In genomic region chr5:98301567-98301966, GRCh38 we compare ENCODE assay signal across 28 cellular contexts.
DNase-seq lines count a peak whose midpoint lies in the region; ATAC-seq and TF ChIP-seq lines count a peak whose summit lies in the region.
"Had no signal": no experiment of that assay in that cellular context is flagged by ENCODE, and none has a peak within 500 bp of the region (broad histone marks: within the 10 kb centered on the region; RNA-seq: fewer than 3 reads in every experiment).

No MANE protein-coding gene starts in this region.

- H3K27ac ChIP-seq in DND-41 (ENCODE audit: low read length) (no peak overlapping the region), neural progenitor cell (no peak overlapping the region)
- H3K27ac ChIP-seq: GM23248, prostate gland, thyroid gland had no signal

- H3K4me3 ChIP-seq in DND-41 (ENCODE audit: low read depth in 1 of 2, low read length in 2 of 2) (no peak overlapping the region), neural progenitor cell (no peak overlapping the region)
- H3K4me3 ChIP-seq: GM23248, MG63, prostate gland, thyroid gland had no signal

- H3K36me3 ChIP-seq in DND-41 (ENCODE audit: insufficient read depth, low read length) (no peaks in the 10 kb centered on the region), neural progenitor cell (no peaks in the 10 kb centered on the region)
- H3K36me3 ChIP-seq: MG63, prostate gland, thyroid gland had no signal

- H3K36me3 Mint-ChIP-seq in WTC11 = no peaks in the 10 kb centered on the region
- no peaks in the 10 kb centered on the region for H3K36me3 Mint-ChIP-seq in neural progenitor cell
- H3K36me3 Mint-ChIP-seq: activated CD4-positive, alpha-beta memory T cell treated with anti-CD3 and anti-CD28 coated beads for 36 hours; natural killer cell had no signal

- H3K4me1 ChIP-seq in DND-41 (ENCODE audit: insufficient read depth, low read length) = peaks cover 10% of the 10 kb centered on the region
- no peaks in the 10 kb centered on the region for H3K4me1 ChIP-seq in neural progenitor cell
- H3K4me1 ChIP-seq: prostate gland, thyroid gland had no signal

- H3K27me3 Mint-ChIP-seq in WTC11 (ENCODE audit: low read depth) (no peaks in the 10 kb centered on the region), neural progenitor cell (ENCODE audit: insufficient read depth, low read depth) (no peaks in the 10 kb centered on the region)
- H3K27me3 Mint-ChIP-seq: activated T-cell treated with anti-CD3 and anti-CD28 coated beads, Interleukin-2, amount 50 U/mL, for 24 hours had no signal

- POLR2A ChIA-PET in WTC11 (lab: Charles Lee) = no interaction called here

- H3K9ac ChIP-seq in DND-41 (ENCODE audit: low read depth, low read length) = no peak overlapping the region
- H3K9ac ChIP-seq in neural progenitor cell = no peak overlapping the region
- H3K9ac ChIP-seq: GM23248 had no signal

- H4K20me1 ChIP-seq in DND-41 (ENCODE audit: insufficient read depth, low read length) (no peaks in the 10 kb centered on the region), neural progenitor cell (ENCODE audit: low read depth) (no peaks in the 10 kb centered on the region)

- H3F3A ChIP-seq in neural progenitor cell (ENCODE audit: low read depth) = no peaks in the 10 kb centered on the region

- ATAC-seq in DND-41 (ENCODE audit: insufficient read depth, low read depth) (no peak), WTC11 (no peak; the same call in 1 of the 2 replicates), esophagus mucosa (no peak)
- ATAC-seq: natural killer cell, T-helper 17 cell had no signal

- DNase-seq in DND-41 = no peak
- DNase-seq in WTC11 (ENCODE audit: low spot score) = no peak
- DNase-seq in iPS DF 19.7 (ENCODE audit: low read depth, low spot score) = peak; percentile 5
- no peak for DNase-seq in neural progenitor cell (ENCODE audit: low spot score)
- DNase-seq in ecto neural progenitor cell (ENCODE audit: low spot score) = no peak
- no peak for DNase-seq in UCSD-AML1 (lab: John Stamatoyannopoulos, UW; ENCODE audit: unreplicated experiment)
- no peak for DNase-seq in T-helper 9 cell
- DNase-seq: activated CD4-positive, alpha-beta memory T cell treated with anti-CD3 and anti-CD28 coated beads for 36 hours; activated CD4-positive, CD25-positive, alpha-beta regulatory T cell; activated naive CD4-positive, alpha-beta T cell treated with Interleukin-2 at 50 U/mL for 16 hours; activated T-cell treated with anti-CD3 and anti-CD28 coated beads, Interleukin-2, amount 50 U/mL, for 24 hours; DMS153; effector memory CD4-positive, alpha-beta T cell; GF-D8; GM23248; MG63; natural killer cell; NCI-H146; NCI-H526 treated with DMSO at 0.1 percent for 48 hours; OCI-M1; SHP77; small intestine; stimulated activated CD4-positive, alpha-beta T cell treated with anti-CD3 and anti-CD28 coated beads, Interleukin-2, amount 100 ng/mL, for 48 hours; stimulated activated naive CD4-positive, alpha-beta T cell treated with Interleukin-2 at 50 U/mL for 16 hours; T-helper 17 cell; thyroid gland had no signal

- TF ChIP-seq CTCF in DND-41 (IDR thresholded peaks at IDR 0.05; ENCODE audit: borderline replicate concordance, extremely low read depth, low read length, poor library complexity, severe bottlenecking) = no peak
- TF ChIP-seq CTCF in WTC11 (IDR thresholded peaks at IDR 0.05) = no peak
- no peak for TF ChIP-seq CTCF in neural progenitor cell (IDR thresholded peaks at IDR 0.05)

- no peaks in the 10 kb centered on the region for H3K27me3 ChIP-seq in DND-41 (ENCODE audit: insufficient read depth, low read length, poor library complexity)
- no peaks in the 10 kb centered on the region for H3K27me3 ChIP-seq in neural progenitor cell
- H3K27me3 ChIP-seq: MG63, thyroid gland had no signal

- H3K4me3 Mint-ChIP-seq in WTC11 (no peak overlapping the region), neural progenitor cell (no peak overlapping the region)
- H3K4me3 Mint-ChIP-seq: activated CD4-positive, alpha-beta memory T cell treated with anti-CD3 and anti-CD28 coated beads for 36 hours; activated T-cell treated with anti-CD3 and anti-CD28 coated beads, Interleukin-2, amount 50 U/mL, for 24 hours; natural killer cell; T-helper 17 cell had no signal

- H2AFZ ChIP-seq in DND-41 (ENCODE audit: low read depth, low read length) (peak overlapping the region; percentile 38), neural progenitor cell (replicated peaks) (peak overlapping the region; percentile 30)
- H2AFZ ChIP-seq: GM23248 had no signal

- H3K27ac Mint-ChIP-seq in WTC11 (peak overlapping the region; percentile 87), neural progenitor cell (no peak overlapping the region)
- H3K27ac Mint-ChIP-seq: activated CD4-positive, alpha-beta memory T cell treated with anti-CD3 and anti-CD28 coated beads for 36 hours; activated T-cell treated with anti-CD3 and anti-CD28 coated beads, Interleukin-2, amount 50 U/mL, for 24 hours; natural killer cell; T-helper 17 cell had no signal

- CTCF ChIA-PET in WTC11 (lab: Charles Lee) = no interaction called here

- H3K4me2 ChIP-seq in DND-41 (ENCODE audit: insufficient read depth, low read length) (no peak overlapping the region), neural progenitor cell (no peak overlapping the region)

- no peaks in the 10 kb centered on the region for H3K79me2 ChIP-seq in DND-41 (ENCODE audit: insufficient read depth, low read length)
- H3K79me2 ChIP-seq in neural progenitor cell (ENCODE audit: low read depth) = no peaks in the 10 kb centered on the region

- peaks cover 15% of the 10 kb centered on the region for H3K4me1 Mint-ChIP-seq in WTC11
- peaks cover 9% of the 10 kb centered on the region for H3K4me1 Mint-ChIP-seq in neural progenitor cell
- H3K4me1 Mint-ChIP-seq: natural killer cell, T-helper 17 cell had no signal

- H3K9me3 Mint-ChIP-seq in WTC11 = no peaks in the 10 kb centered on the region
- no peaks in the 10 kb centered on the region for H3K9me3 Mint-ChIP-seq in neural progenitor cell
- H3K9me3 Mint-ChIP-seq: activated CD4-positive, alpha-beta memory T cell treated with anti-CD3 and anti-CD28 coated beads for 36 hours; activated T-cell treated with anti-CD3 and anti-CD28 coated beads, Interleukin-2, amount 50 U/mL, for 24 hours had no signal

- H3K9me3 ChIP-seq in DND-41 (ENCODE audit: insufficient read depth, low read length, severe bottlenecking) (no peaks in the 10 kb centered on the region), neural progenitor cell (ENCODE audit: low read depth) (no peaks in the 10 kb centered on the region)
- H3K9me3 ChIP-seq: MG63, prostate gland, thyroid gland had no signal

TF ChIP-seq in WTC11, 78 proteins besides CTCF, POLR2A, EP300 and RAD21 (continues in another document):
- no peak for TF ChIP-seq ZBTB21 (CRISPR knock-in tag; IDR thresholded peaks at IDR 0.05; ENCODE audit: borderline replicate concordance)
- no peak for TF ChIP-seq NFYB (CRISPR knock-in tag; conservative IDR thresholded peaks at IDR 0.05; ENCODE audit: low read depth)
- no peak for TF ChIP-seq ATF3 (CRISPR knock-in tag; conservative IDR thresholded peaks at IDR 0.05)
- TF ChIP-seq PREB (CRISPR knock-in tag; IDR thresholded peaks at IDR 0.05; ENCODE audit: borderline replicate concordance) = no peak
- no peak for TF ChIP-seq NR3C1 (CRISPR knock-in tag; conservative IDR thresholded peaks at IDR 0.05; ENCODE audit: low read depth)
- no peak for TF ChIP-seq TCF7 (CRISPR knock-in tag; IDR thresholded peaks at IDR 0.05; ENCODE audit: low read depth)
- TF ChIP-seq JUN (CRISPR knock-in tag; IDR thresholded peaks at IDR 0.05) = no peak
- TF ChIP-seq NFE2L1 (CRISPR knock-in tag; IDR thresholded peaks at IDR 0.05) = no peak
- TF ChIP-seq FOXP1 (CRISPR knock-in tag; IDR thresholded peaks at IDR 0.05; ENCODE audit: borderline replicate concordance) = no peak
- TF ChIP-seq PRDM15 (CRISPR knock-in tag; IDR thresholded peaks at IDR 0.05) = no peak
- no peak for TF ChIP-seq GTF2I (CRISPR knock-in tag; conservative IDR thresholded peaks at IDR 0.05)
